10 cellular contexts compared by ENCODE assay signal in genomic region chr1:167491586-167492408, GRCh38. TPM values are rescaled to one million over a fixed set of nuclear protein-coding genes. Genes with fewer than 3 reads are reported as not detected.
DNase-seq lines count a peak whose midpoint lies in the region; ATAC-seq and TF ChIP-seq lines count a peak whose summit lies in the region.
"Had no signal": no experiment of that assay in that cellular context is flagged by ENCODE, and none has a peak within 500 bp of the region (broad histone marks: within the 10 kb centered on the region; RNA-seq: fewer than 3 reads in every experiment).

No MANE protein-coding gene starts in this region.

- peak overlapping the region; percentile 89 for H3K27ac Mint-ChIP-seq in activated CD8-positive, alpha-beta memory T cell treated with anti-CD3 and anti-CD28 coated beads, Interleukin-2, amount 10 ng/mL, durations not matched to agents 7 days and 5 days
- peak overlapping the region; percentile 91 for H3K27ac Mint-ChIP-seq in central memory CD8-positive, alpha-beta T cell (ENCODE audit: low read depth)
- peak overlapping the region; percentile 96 for H3K27ac Mint-ChIP-seq in stimulated activated naive CD8-positive, alpha-beta T cell treated with anti-CD3 and anti-CD28 coated beads, Interleukin-15, Interleukin-2, amounts not matched to agents 100 ng/mL and 50 ng/mL, for 24 hours
- H3K27ac Mint-ChIP-seq: stimulated activated naive B cell treated with anti-CD40 and anti-IgM and Interleukin-4, amounts not matched to agents 10 μg/mL and 1 μg/mL and 100 μg/mL, for 72 hours had no signal

- TF ChIP-seq CTCF in gastroesophageal sphincter (IDR thresholded peaks at IDR 0.05), result no peak

- no peak overlapping the region for H3K4me3 ChIP-seq in gastroesophageal sphincter

- ATAC-seq in activated CD8-positive, alpha-beta memory T cell treated with anti-CD3 and anti-CD28 coated beads, Interleukin-2, amount 10 ng/mL, durations not matched to agents 7 days and 5 days, result peak; percentile 81
- peak; percentile 56 for ATAC-seq in central memory CD8-positive, alpha-beta T cell (replicated peaks; ENCODE audit: extremely low read depth, poor library complexity, severe bottlenecking)
- no peak for ATAC-seq in gastroesophageal sphincter
- ATAC-seq: stimulated activated naive B cell treated with anti-CD40 and anti-IgM and Interleukin-4, amounts not matched to agents 10 μg/mL and 1 μg/mL and 100 μg/mL, for 72 hours had no signal

- peak; percentile 78 for DNase-seq in activated CD8-positive, alpha-beta memory T cell treated with anti-CD3 and anti-CD28 coated beads, Interleukin-2, amount 10 ng/mL, durations not matched to agents 7 days and 5 days
- no peak for DNase-seq in activated CD8-positive, alpha-beta memory T cell treated with anti-CD3 and anti-CD28 coated beads, Interleukin-2, amount 50 U/mL, for 4 hours
- peak; percentile 13 for DNase-seq in SHP77 treated with DMSO at 0.1 percent for 48 hours (lab: John Stamatoyannopoulos, UW)
- DNase-seq in central memory CD8-positive, alpha-beta T cell (ENCODE audit: low spot score in 2 of 2), result no peak
- DNase-seq in COLO829 (ENCODE audit: low spot score), result no peak
- no peak for DNase-seq in T1000 (lab: John Stamatoyannopoulos, UW)
- DNase-seq: NCI-H2081; stimulated activated naive B cell treated with anti-CD40 and anti-IgM and Interleukin-4, amounts not matched to agents 10 μg/mL and 1 μg/mL and 100 μg/mL, for 72 hours had no signal

- peaks cover 52% of the 10 kb centered on the region for H3K36me3 Mint-ChIP-seq in activated CD8-positive, alpha-beta memory T cell treated with anti-CD3 and anti-CD28 coated beads, Interleukin-2, amount 10 ng/mL, durations not matched to agents 7 days and 5 days
- H3K36me3 Mint-ChIP-seq in central memory CD8-positive, alpha-beta T cell (ENCODE audit: insufficient read depth), result peaks cover 45% of the 10 kb centered on the region
- H3K36me3 Mint-ChIP-seq in stimulated activated naive CD8-positive, alpha-beta T cell treated with anti-CD3 and anti-CD28 coated beads, Interleukin-15, Interleukin-2, amounts not matched to agents 100 ng/mL and 50 ng/mL, for 24 hours (ENCODE audit: low read depth), result peaks cover 68% of the 10 kb centered on the region

- no peak for TF ChIP-seq POLR2A in gastroesophageal sphincter (IDR thresholded peaks at IDR 0.05)

- TF ChIP-seq EP300 in gastroesophageal sphincter (IDR thresholded peaks at IDR 0.05), result no peak

- CTCF ChIA-PET in activated CD8-positive, alpha-beta memory T cell treated with anti-CD3 and anti-CD28 coated beads, Interleukin-2, amount 10 ng/mL, durations not matched to agents 7 days and 5 days (lab: Charles Lee), result interaction anchor here (0.9 to 1.0 kb wide), 3 partner anchors 21 to 83 kb away, joined by 3 to 4 read pairs (median 3); no protein-coding TSS in a partner anchor

- H3K27me3 Mint-ChIP-seq in activated CD8-positive, alpha-beta memory T cell treated with anti-CD3 and anti-CD28 coated beads, Interleukin-2, amount 10 ng/mL, durations not matched to agents 7 days and 5 days, result no peaks in the 10 kb centered on the region
- H3K27me3 Mint-ChIP-seq in central memory CD8-positive, alpha-beta T cell, result no peaks in the 10 kb centered on the region
- H3K27me3 Mint-ChIP-seq in stimulated activated naive CD8-positive, alpha-beta T cell treated with anti-CD3 and anti-CD28 coated beads, Interleukin-15, Interleukin-2, amounts not matched to agents 100 ng/mL and 50 ng/mL, for 24 hours, result no peaks in the 10 kb centered on the region

- H3K4me1 ChIP-seq in gastroesophageal sphincter, result no peaks in the 10 kb centered on the region

- H3K36me3 ChIP-seq in gastroesophageal sphincter, result no peaks in the 10 kb centered on the region

- peaks cover 17% of the 10 kb centered on the region for H3K27me3 ChIP-seq in gastroesophageal sphincter

- no peaks in the 10 kb centered on the region for H3K9me3 Mint-ChIP-seq in activated CD8-positive, alpha-beta memory T cell treated with anti-CD3 and anti-CD28 coated beads, Interleukin-2, amount 10 ng/mL, durations not matched to agents 7 days and 5 days (ENCODE audit: low read depth)
- H3K9me3 Mint-ChIP-seq in central memory CD8-positive, alpha-beta T cell, result no peaks in the 10 kb centered on the region
- no peaks in the 10 kb centered on the region for H3K9me3 Mint-ChIP-seq in stimulated activated naive CD8-positive, alpha-beta T cell treated with anti-CD3 and anti-CD28 coated beads, Interleukin-15, Interleukin-2, amounts not matched to agents 100 ng/mL and 50 ng/mL, for 24 hours

- no peak overlapping the region for H3K27ac ChIP-seq in gastroesophageal sphincter

- peaks cover 92% of the 10 kb centered on the region for H3K4me1 Mint-ChIP-seq in activated CD8-positive, alpha-beta memory T cell treated with anti-CD3 and anti-CD28 coated beads, Interleukin-2, amount 10 ng/mL, durations not matched to agents 7 days and 5 days
- H3K4me1 Mint-ChIP-seq in central memory CD8-positive, alpha-beta T cell, result peaks cover 94% of the 10 kb centered on the region
- peaks cover 99% of the 10 kb centered on the region for H3K4me1 Mint-ChIP-seq in stimulated activated naive CD8-positive, alpha-beta T cell treated with anti-CD3 and anti-CD28 coated beads, Interleukin-15, Interleukin-2, amounts not matched to agents 100 ng/mL and 50 ng/mL, for 24 hours (ENCODE audit: low read depth)
- H3K4me1 Mint-ChIP-seq: stimulated activated naive B cell treated with anti-CD40 and anti-IgM and Interleukin-4, amounts not matched to agents 10 μg/mL and 1 μg/mL and 100 μg/mL, for 72 hours had no signal

- no peaks in the 10 kb centered on the region for H3K9me3 ChIP-seq in gastroesophageal sphincter

- peak overlapping the region; percentile 65 for H3K4me3 Mint-ChIP-seq in activated CD8-positive, alpha-beta memory T cell treated with anti-CD3 and anti-CD28 coated beads, Interleukin-2, amount 10 ng/mL, durations not matched to agents 7 days and 5 days
- peak overlapping the region; percentile 78 for H3K4me3 Mint-ChIP-seq in central memory CD8-positive, alpha-beta T cell
- peak overlapping the region; percentile 73 for H3K4me3 Mint-ChIP-seq in stimulated activated naive CD8-positive, alpha-beta T cell treated with anti-CD3 and anti-CD28 coated beads, Interleukin-15, Interleukin-2, amounts not matched to agents 100 ng/mL and 50 ng/mL, for 24 hours
- H3K4me3 Mint-ChIP-seq: stimulated activated naive B cell treated with anti-CD40 and anti-IgM and Interleukin-4, amounts not matched to agents 10 μg/mL and 1 μg/mL and 100 μg/mL, for 72 hours had no signal

- WGBS in gastroesophageal sphincter (ENCODE audit: low coverage in 1 of 2), 2 donors, result 69 to 72% methylated on average over 9 to 12 of the region's 12 CpGs

RNA-seq across cellular contexts. Expression of gene CD247, which starts 26.5 kb away (rescaled TPM):
- 100 to 1,000 TPM; 190 to 197 TPM for total RNA-seq in activated CD8-positive, alpha-beta memory T cell treated with anti-CD3 and anti-CD28 coated beads, Interleukin-2, amount 10 ng/mL, durations not matched to agents 7 days and 5 days
- 1 to 10 TPM in 1 of 4 donors, under 1 TPM in 2, not detected in 1; 0.31 to 1.3 (median 0.45) TPM for total RNA-seq in gastroesophageal sphincter

Comparison
In these comparisons a context has a peak if more than half of its experiments do, and no peak if none do; other contexts are left out.
1. DNase-seq: peak in activated CD8-positive, alpha-beta memory T cell treated with anti-CD3 and anti-CD28 coated beads, Interleukin-2, amount 10 ng/mL, durations not matched to agents 7 days and 5 days (single experiment) and SHP77 treated with DMSO at 0.1 percent for 48 hours (single experiment); none in activated CD8-positive, alpha-beta memory T cell treated with anti-CD3 and anti-CD28 coated beads, Interleukin-2, amount 50 U/mL, for 4 hours (single experiment), central memory CD8-positive, alpha-beta T cell (0 of 2), COLO829 (single experiment) and T1000 (single experiment).
2. RNA of gene CD247, which starts 26.5 kb away (total RNA-seq): 190 to 197 TPM in activated CD8-positive, alpha-beta memory T cell treated with anti-CD3 and anti-CD28 coated beads, Interleukin-2, amount 10 ng/mL, durations not matched to agents 7 days and 5 days; 0.31 to 1.3 TPM in gastroesophageal sphincter; every median in the first group is over 10 times any median in the second.
3. Peak in every context shown above with its lines, with median percentiles within 50 percentile points of each other: H3K27ac Mint-ChIP-seq and H3K4me3 Mint-ChIP-seq.